In genomic region chr1:6062670-6063069, GRCh38 we compare ENCODE assay signal across 3 cellular contexts.
TF ChIP-seq lines count a peak whose summit lies in the region.

No MANE protein-coding gene starts in this region.

TF ChIP-seq in A549, 52 proteins besides CTCF, POLR2A, EP300 and RAD21:
- peak; percentile 38 for TF ChIP-seq MAFK (IDR thresholded peaks at IDR 0.05; ENCODE audit: partially characterized antibody)
- TF ChIP-seq CBX8 (IDR thresholded peaks at IDR 0.05) = no peak
- TF ChIP-seq CHD4 (IDR thresholded peaks at IDR 0.05; ENCODE audit: borderline replicate concordance) = no peak
TF ChIP-seq in A549: peak in this region for 1.

TF ChIP-seq in IMR-90, 13 proteins besides CTCF, POLR2A, EP300 and RAD21:
- TF ChIP-seq MAFK (IDR thresholded peaks at IDR 0.05; ENCODE audit: low read depth, low read length) = peak; percentile 55; the same call in 1 of the 2 replicates
- no peak for TF ChIP-seq BHLHE40 (IDR thresholded peaks at IDR 0.05; ENCODE audit: low read depth, low read length)
- no peak for TF ChIP-seq CHD1 (IDR thresholded peaks at IDR 0.05; ENCODE audit: low read depth, low read length)

TF ChIP-seq in K562, 482 proteins besides CTCF, POLR2A, EP300 and RAD21:
- TF ChIP-seq HES1 (IDR thresholded peaks at IDR 0.05; ENCODE audit: low read depth) (no peak), MAFK (IDR thresholded peaks at IDR 0.05; ENCODE audit: low read length) (peak; percentile 37; the same call in 1 of the 2 replicates), ZNF316 (IDR thresholded peaks at IDR 0.05) (peak; percentile 83), HDAC6 (IDR thresholded peaks at IDR 0.05; ENCODE audit: low read depth, low read length) (no peak), FOXP1 (CRISPR knock-in tag; IDR thresholded peaks at IDR 0.05) (no peak), ZZZ3 (IDR thresholded peaks at IDR 0.05) (no peak), ZNF518B (CRISPR knock-in tag; IDR thresholded peaks at IDR 0.05) (no peak), MAFG (tag; conservative IDR thresholded peaks at IDR 0.05) (peak; percentile 61), ZNF586 (CRISPR knock-in tag; conservative IDR thresholded peaks at IDR 0.05) (no peak), C11orf30 (IDR thresholded peaks at IDR 0.05; ENCODE audit: low read depth) (peak; percentile 64), GTF2A2 (tag; IDR thresholded peaks at IDR 0.05) (no peak), SLC30A9 (CRISPR knock-in tag; IDR thresholded peaks at IDR 0.05) (no peak), RHOXF2B (CRISPR knock-in tag; conservative IDR thresholded peaks at IDR 0.05) (no peak), MXD1 (CRISPR knock-in tag; IDR thresholded peaks at IDR 0.05; ENCODE audit: borderline replicate concordance, poor library complexity, severe bottlenecking) (no peak), ZBTB2 (IDR thresholded peaks at IDR 0.05) (no peak), FOXJ2 (tag; IDR thresholded peaks at IDR 0.05) (no peak), ZKSCAN1 (IDR thresholded peaks at IDR 0.05; ENCODE audit: low read depth, low read length) (no peak), ZC3H8 (IDR thresholded peaks at IDR 0.05) (no peak), ZBTB11 (CRISPR knock-in tag; IDR thresholded peaks at IDR 0.05) (no peak), MAFF (IDR thresholded peaks at IDR 0.05; ENCODE audit: low read length) (peak; percentile 31; the same call in 1 of the 2 replicates), ZFPM2 (CRISPR knock-in tag; IDR thresholded peaks at IDR 0.05) (no peak), SMAD3 (CRISPR knock-in tag; conservative IDR thresholded peaks at IDR 0.05) (no peak), PURB (CRISPR knock-in tag; IDR thresholded peaks at IDR 0.05; ENCODE audit: low read depth) (no peak), HCFC1 (IDR thresholded peaks at IDR 0.05; ENCODE audit: low read depth, low read length) (no peak), SMAD2 (IDR thresholded peaks at IDR 0.05; ENCODE audit: low read depth, low read length) (no peak), ZNF175 (CRISPR knock-in tag; IDR thresholded peaks at IDR 0.05; ENCODE audit: low read depth) (no peak)
TF ChIP-seq in K562: peak in this region for 5.
